ENCODE assay signal across 1 cellular context in genomic region chr7:73539709-73540108, GRCh38.
TF ChIP-seq lines count a peak whose summit lies in the region.

No MANE protein-coding gene starts in this region.

TF ChIP-seq in IMR-90, 13 proteins besides CTCF, POLR2A, EP300 and RAD21 (continued from another document):
- TF ChIP-seq MAZ (IDR thresholded peaks at IDR 0.05; ENCODE audit: borderline replicate concordance, low read depth, low read length) (no peak), USF2 (IDR thresholded peaks at IDR 0.05; ENCODE audit: low read depth, low read length) (no peak), MXI1 (IDR thresholded peaks at IDR 0.05; ENCODE audit: borderline replicate concordance, low read depth, low read length) (no peak)
